1 cellular context compared by ENCODE assay signal in genomic region chr11:64741393-64742086, GRCh38.
TF ChIP-seq lines count a peak whose summit lies in the region.

No MANE protein-coding gene starts in this region.

TF ChIP-seq in K562, 482 proteins besides CTCF, POLR2A, EP300 and RAD21:
- TF ChIP-seq CBFB (CRISPR knock-in tag; IDR thresholded peaks at IDR 0.05) (0 out of 2 replicates have a peak, but pooled peaks have one; percentile 20), ETV5 (CRISPR knock-in tag; IDR thresholded peaks at IDR 0.05; ENCODE audit: low read depth) (0 out of 2 replicates have a peak, but pooled peaks have one; percentile 20), ZBTB7A (IDR thresholded peaks at IDR 0.05; ENCODE audit: borderline replicate concordance, control insufficient read depth, low read depth, low read length) (peak; percentile 20; the same call in 1 of the 2 replicates), E2F4 (CRISPR knock-in tag; IDR thresholded peaks at IDR 0.05; ENCODE audit: low read depth) (no peak)
